Comparison of ENCODE assay signal across 22 cellular contexts in genomic region chr14:40188006-40188405, GRCh38.
A peak's percentile ranks its signal among the peaks of the same experiment; 100 is the strongest.
DNase-seq lines count a peak whose midpoint lies in the region; ATAC-seq and TF ChIP-seq lines count a peak whose summit lies in the region.
"Had no signal": no experiment of that assay in that cellular context is flagged by ENCODE, and none has a peak within 500 bp of the region (broad histone marks: within the 10 kb centered on the region; RNA-seq: fewer than 3 reads in every experiment).

No MANE protein-coding gene starts in this region.

- no peak for TF ChIP-seq CTCF in astrocyte of the cerebellum (IDR thresholded peaks at IDR 0.05; ENCODE audit: low read depth, low read length, missing control alignments)

- in situ Hi-C loops in astrocyte of the cerebellum (cut with HindIII; ENCODE audit: low sequenced_read_pairs) = no loop called here

- no peak overlapping the region for H3K27ac ChIP-seq in aorta (ENCODE audit: low read depth in 1 of 2, low read length in 2 of 2)
- H3K27ac ChIP-seq: ascending aorta, dorsolateral prefrontal cortex, heart left ventricle, SJSA1, spleen had no signal

- H3K4me3 ChIP-seq in astrocyte of the cerebellum (ENCODE audit: low read depth, low read length) (no peak overlapping the region), aorta (ENCODE audit: low read length in 2 of 2) (no peak overlapping the region)
- H3K4me3 ChIP-seq: ascending aorta, dorsolateral prefrontal cortex, heart left ventricle, SJSA1, spleen had no signal

- peak; percentile 3 for DNase-seq in Daoy (ENCODE audit: low read depth)
- peak; percentile 80 for DNase-seq in NCI-H226
- peak; percentile 6 for DNase-seq in astrocyte of the cerebellum (ENCODE audit: low read depth)
- DNase-seq in iris pigment epithelial cell (ENCODE audit: low read depth) = peak; percentile 0
- no peak for DNase-seq in NCI-H446 (lab: John Stamatoyannopoulos, UW)
- no peak for DNase-seq in NCI-H748 (lab: John Stamatoyannopoulos, UW; ENCODE audit: unreplicated experiment)
- DNase-seq in aorta = no peak
- DNase-seq: activated CD8-positive, alpha-beta T cell treated with anti-CD3 and anti-CD28 coated beads for 36 hours; CD8-positive, alpha-beta T cell; dorsolateral prefrontal cortex; H9; heart left ventricle; left cardiac atrium; MV-4-11; NCI-H1436 treated with DMSO at 0.1 percent for 48 hours; NCI-H2107; NCI-H524; right cardiac atrium; spleen had no signal

- no peaks in the 10 kb centered on the region for H3K27me3 ChIP-seq in aorta (ENCODE audit: control insufficient read depth in 1 of 2, insufficient read depth in 2 of 2, low read length in 1 of 2)
- H3K27me3 ChIP-seq: ascending aorta, dorsolateral prefrontal cortex, heart left ventricle, SJSA1, spleen had no signal

- ATAC-seq in HG03342 (IDR thresholded peaks at IDR 0.05; ENCODE audit: unreplicated experiment) (no peak), aorta (ENCODE audit: low FRiP score) (no peak)
- ATAC-seq: activated CD8-positive, alpha-beta T cell treated with anti-CD3 and anti-CD28 coated beads for 36 hours; CD8-positive, alpha-beta T cell; heart left ventricle; left cardiac atrium; right cardiac atrium had no signal

- intact Hi-C loops in aorta (cut with DNase I) = no loop called here

- H3K4me1 ChIP-seq in aorta (ENCODE audit: control insufficient read depth in 1 of 2, insufficient read depth in 2 of 2, low read length in 2 of 2) = no peaks in the 10 kb centered on the region
- H3K4me1 ChIP-seq: ascending aorta, heart left ventricle, SJSA1, spleen had no signal

- H3K36me3 ChIP-seq in aorta (ENCODE audit: control insufficient read depth in 1 of 2, insufficient read depth in 2 of 2, low read length in 1 of 2) = no peaks in the 10 kb centered on the region
- H3K36me3 ChIP-seq: ascending aorta, heart left ventricle, SJSA1, spleen had no signal

- WGBS in aorta, 2 donors = 30 to 33% methylated on average over 3 of the region's 3 CpGs

- H3K9me3 ChIP-seq in aorta (ENCODE audit: control insufficient read depth, low read length) = no peaks in the 10 kb centered on the region
- H3K9me3 ChIP-seq: ascending aorta, heart left ventricle, SJSA1 had no signal

Comparison
In these comparisons a context has a peak if more than half of its experiments do, and no peak if none do; other contexts are left out.
1. DNase-seq: peak in Daoy (single experiment), NCI-H226 (single experiment), astrocyte of the cerebellum (single experiment) and iris pigment epithelial cell (single experiment); none in NCI-H446 (0 of 2), NCI-H748 (single experiment) and aorta (0 of 2).